ENCODE assay signal across 36 cellular contexts in genomic region chr20:44527716-44528199, GRCh38.
"Had no signal": no experiment of that assay in that cellular context is flagged by ENCODE, and none has a peak within 500 bp of the region (broad histone marks: within the 10 kb centered on the region; RNA-seq: fewer than 3 reads in every experiment).

No MANE protein-coding gene starts in this region.

- H3K36me3 ChIP-seq: adrenal gland, ascending aorta, heart left ventricle, left lung, lower lobe of right lung, neutrophil, prostate gland, sigmoid colon, upper lobe of left lung, vagina had no signal

- ATAC-seq: esophagus mucosa; foreskin keratinocyte; heart left ventricle; left lung; lower lobe of right lung; stimulated activated effector memory CD8-positive, alpha-beta T cell treated with anti-CD3 and anti-CD28 coated beads, Interleukin-12 subunit alpha, Interleukin-12 subunit beta, amount 100 ng/mL, for 72 hours; stimulated activated naive CD8-positive, alpha-beta T cell treated with anti-CD3 and anti-CD28 coated beads, Interleukin-15, amount 100 ng/mL, for 72 hours had no signal

- H3K27ac Mint-ChIP-seq: activated CD4-positive, alpha-beta memory T cell treated with anti-CD3 and anti-CD28 coated beads for 36 hours; activated CD4-positive, alpha-beta T cell treated with anti-CD3 and anti-CD28 coated beads, Interleukin-2, amount 10 ng/mL, durations not matched to agents 24 days and 14 days; activated naive CD4-positive, alpha-beta T cell treated with anti-CD3 and anti-CD28 coated beads for 36 hours; activated naive CD8-positive, alpha-beta T cell treated with anti-CD3 and anti-CD28 coated beads for 36 hours; activated T-helper 1 cell treated with anti-CD3 and anti-CD28 coated beads, Interleukin-12 subunit alpha, Interleukin-12 subunit beta, Interleukin-2, Interleukin-4 antibody, amounts not matched to agents 30 ng/mL and 10 ng/mL and 1 ng/mL, durations not matched to agents 14 hours and 24 hours and 36 hours; brain; stimulated activated effector memory CD8-positive, alpha-beta T cell treated with anti-CD3 and anti-CD28 coated beads, Interleukin-12 subunit alpha, Interleukin-12 subunit beta, amount 100 ng/mL, for 72 hours; stimulated activated naive CD8-positive, alpha-beta T cell treated with anti-CD3 and anti-CD28 coated beads, Interleukin-15, amount 100 ng/mL, for 72 hours had no signal

- H3K4me3 Mint-ChIP-seq: activated CD4-positive, alpha-beta memory T cell treated with anti-CD3 and anti-CD28 coated beads for 36 hours; activated CD4-positive, alpha-beta T cell treated with anti-CD3 and anti-CD28 coated beads, Interleukin-2, amount 10 ng/mL, durations not matched to agents 24 days and 14 days; activated naive CD4-positive, alpha-beta T cell treated with anti-CD3 and anti-CD28 coated beads for 36 hours; activated naive CD8-positive, alpha-beta T cell treated with anti-CD3 and anti-CD28 coated beads for 36 hours; activated T-helper 1 cell treated with anti-CD3 and anti-CD28 coated beads, Interleukin-12 subunit alpha, Interleukin-12 subunit beta, Interleukin-2, Interleukin-4 antibody, amounts not matched to agents 30 ng/mL and 10 ng/mL and 1 ng/mL, durations not matched to agents 14 hours and 24 hours and 36 hours; nephron; stimulated activated effector memory CD8-positive, alpha-beta T cell treated with anti-CD3 and anti-CD28 coated beads, Interleukin-12 subunit alpha, Interleukin-12 subunit beta, amount 100 ng/mL, for 72 hours; stimulated activated naive CD8-positive, alpha-beta T cell treated with anti-CD3 and anti-CD28 coated beads, Interleukin-15, amount 100 ng/mL, for 72 hours had no signal

- H3K27ac ChIP-seq: adrenal gland, ascending aorta, coronary artery, foreskin keratinocyte, heart left ventricle, left lung, lower lobe of right lung, neutrophil, prostate gland, sigmoid colon, upper lobe of left lung, vagina, VCaP had no signal

- H3K36me3 Mint-ChIP-seq: activated naive CD8-positive, alpha-beta T cell treated with anti-CD3 and anti-CD28 coated beads for 36 hours; brain; stimulated activated effector memory CD8-positive, alpha-beta T cell treated with anti-CD3 and anti-CD28 coated beads, Interleukin-12 subunit alpha, Interleukin-12 subunit beta, amount 100 ng/mL, for 72 hours had no signal

- H3K4me3 ChIP-seq: adrenal gland, ascending aorta, coronary artery, heart left ventricle, left lung, lower lobe of right lung, prostate gland, sigmoid colon, upper lobe of left lung, vagina had no signal

- H3K9me3 ChIP-seq: adrenal gland, ascending aorta, heart left ventricle, left lung, lower lobe of right lung, neutrophil, prostate gland, sigmoid colon, upper lobe of left lung, vagina had no signal

- H3K27me3 ChIP-seq: adrenal gland, ascending aorta, foreskin keratinocyte, sigmoid colon, upper lobe of left lung, vagina had no signal

- DNase-seq: activated CD4-positive, alpha-beta memory T cell treated with anti-CD3 and anti-CD28 coated beads for 36 hours; activated CD4-positive, alpha-beta T cell treated with anti-CD3 and anti-CD28 coated beads, Interleukin-2, amount 10 ng/mL, durations not matched to agents 24 days and 14 days; activated CD4-positive, CD25-positive, alpha-beta regulatory T cell treated with anti-CD3 and anti-CD28 coated beads, Interleukin-2, amount 50 U/mL, for 72 hours; activated CD8-positive, alpha-beta memory T cell treated with anti-CD3 and anti-CD28 coated beads, Interleukin-2, amount 50 U/mL, for 4 hours; activated effector memory CD4-positive, alpha-beta T cell treated with anti-CD3 and anti-CD28 coated beads, Interleukin-2, amount 50 U/mL, for 16 hours; activated naive CD4-positive, alpha-beta T cell treated with anti-CD3 and anti-CD28 coated beads for 36 hours; activated naive CD8-positive, alpha-beta T cell treated with anti-CD3 and anti-CD28 coated beads for 36 hours; activated T-cell treated with anti-CD3 and anti-CD28 coated beads, Interleukin-2, amount 50 U/mL, for 1 hour; adrenal gland; foreskin keratinocyte; heart left ventricle; hypothalamus; left lung; lower lobe of right lung; retina; small intestine; stimulated activated CD4-positive, alpha-beta T cell treated with anti-CD3 and anti-CD28 coated beads, Interleukin-4, amount 100 ng/mL, for 24 hours; stimulated activated naive CD8-positive, alpha-beta T cell treated with anti-CD3 and anti-CD28 coated beads, Interleukin-15, amount 100 ng/mL, for 72 hours; substantia nigra; T-helper 9 cell; upper lobe of left lung had no signal

- H3K9me3 Mint-ChIP-seq: activated CD4-positive, alpha-beta memory T cell treated with anti-CD3 and anti-CD28 coated beads for 36 hours; activated CD4-positive, alpha-beta T cell treated with anti-CD3 and anti-CD28 coated beads, Interleukin-2, amount 10 ng/mL, durations not matched to agents 24 days and 14 days; activated naive CD4-positive, alpha-beta T cell treated with anti-CD3 and anti-CD28 coated beads for 36 hours; activated naive CD8-positive, alpha-beta T cell treated with anti-CD3 and anti-CD28 coated beads for 36 hours; activated T-helper 1 cell treated with anti-CD3 and anti-CD28 coated beads, Interleukin-12 subunit alpha, Interleukin-12 subunit beta, Interleukin-2, Interleukin-4 antibody, amounts not matched to agents 30 ng/mL and 10 ng/mL and 1 ng/mL, durations not matched to agents 14 hours and 24 hours and 36 hours; brain; nephron; stimulated activated effector memory CD8-positive, alpha-beta T cell treated with anti-CD3 and anti-CD28 coated beads, Interleukin-12 subunit alpha, Interleukin-12 subunit beta, amount 100 ng/mL, for 72 hours; stimulated activated naive CD8-positive, alpha-beta T cell treated with anti-CD3 and anti-CD28 coated beads, Interleukin-15, amount 100 ng/mL, for 72 hours had no signal

- FAIRE-seq: endothelial cell of umbilical vein, islet of Langerhans, small intestine, TTC549 had no signal

- H3K27me3 Mint-ChIP-seq: activated CD4-positive, alpha-beta T cell treated with anti-CD3 and anti-CD28 coated beads, Interleukin-2, amount 10 ng/mL, durations not matched to agents 24 days and 14 days; activated naive CD8-positive, alpha-beta T cell treated with anti-CD3 and anti-CD28 coated beads for 36 hours; stimulated activated naive CD8-positive, alpha-beta T cell treated with anti-CD3 and anti-CD28 coated beads, Interleukin-15, amount 100 ng/mL, for 72 hours had no signal
